8 cellular contexts compared by ENCODE assay signal in genomic region chr11:61429691-61430582, GRCh38. TPM values are rescaled to one million over a fixed set of nuclear protein-coding genes. Genes with fewer than 3 reads are reported as not detected.
DNase-seq lines count a peak whose midpoint lies in the region; ATAC-seq and TF ChIP-seq lines count a peak whose summit lies in the region.

Gene CPSF7, minus strand, starts transcription at chr11:61429975. Its CDS starts 740 bp downstream, at chr11:61429235.
Gene SDHAF2, plus strand, starts transcription at chr11:61430124. Its CDS starts 23 bp downstream, at chr11:61430147.

- DNase-seq in GM10266 (ENCODE audit: extremely low spot score) = peak; percentile 97
- DNase-seq in NCI-H1105 treated with DMSO at 0.1 percent for 48 hours (lab: John Stamatoyannopoulos, UW) = peak; percentile 91
- DNase-seq in SKM-1 treated with dmso at 0.1 percent for 144 hours (lab: John Stamatoyannopoulos, UW; ENCODE audit: unreplicated experiment) = peak; percentile 85
- DNase-seq in glomerular visceral epithelial cell (ENCODE audit: extremely low spot score) = peak; percentile 95
- peak; percentile 76 for DNase-seq in omental fat pad (ENCODE audit: low spot score)

- H3K9me3 Mint-ChIP-seq in activated naive CD8-positive, alpha-beta T cell (ENCODE audit: low read depth) = no peaks in the 10 kb centered on the region

- H3K27me3 Mint-ChIP-seq in activated naive CD8-positive, alpha-beta T cell = no peaks in the 10 kb centered on the region

- peaks cover 62% of the 10 kb centered on the region for H3K4me1 Mint-ChIP-seq in activated naive CD8-positive, alpha-beta T cell (ENCODE audit: low read depth)

- H3K4me3 Mint-ChIP-seq in activated naive CD8-positive, alpha-beta T cell = peak within 1 kb of the TSS; percentile 94

- TF ChIP-seq CTCF in GM10266 (IDR thresholded peaks at IDR 0.05; ENCODE audit: control insufficient read depth, insufficient read depth, low read depth, missing control alignments) = no peak
- no peak for TF ChIP-seq CTCF in omental fat pad (IDR thresholded peaks at IDR 0.05)

- peak within 1 kb of the TSS; percentile 98 for H3K27ac Mint-ChIP-seq in activated naive CD8-positive, alpha-beta T cell

- peak; percentile 72 for ATAC-seq in HG02623 (IDR thresholded peaks at IDR 0.05; ENCODE audit: unreplicated experiment)
- ATAC-seq in omental fat pad (ENCODE audit: low FRiP score) = peak; percentile 99

- H3K36me3 Mint-ChIP-seq in activated naive CD8-positive, alpha-beta T cell = peaks cover 16% of the 10 kb centered on the region

- H3K27ac ChIP-seq in temporal lobe (ENCODE audit: low read depth, low read length) = peak within 1 kb of the TSS; percentile 78

RNA-seq across cellular contexts. Expression of gene CPSF7, which starts in this region (rescaled TPM):
- 10 to 100 TPM; 37.2 to 62.6 (median 49.4) TPM for total RNA-seq in omental fat pad
- 23.4 TPM for total RNA-seq in temporal lobe

RNA-seq across cellular contexts. Expression of gene SDHAF2, which starts in this region (rescaled TPM):
- total RNA-seq in omental fat pad (10 to 100 TPM; 48.6 to 59.0 (median 54.0) TPM), temporal lobe (29.3 TPM)

Comparison
In these comparisons a context has a peak if more than half of its experiments do, and no peak if none do; other contexts are left out.
1. Peak in every context shown above with its lines: DNase-seq, ATAC-seq and H3K27ac ChIP-seq.